8 cellular contexts compared by ENCODE assay signal in genomic region chr15:70763950-70764730, GRCh38. TPM values are rescaled to one million over a fixed set of nuclear protein-coding genes. Genes with fewer than 3 reads are reported as not detected.
A peak's percentile ranks its signal among the peaks of the same experiment; 100 is the strongest.
DNase-seq lines count a peak whose midpoint lies in the region; ATAC-seq and TF ChIP-seq lines count a peak whose summit lies in the region.

No MANE protein-coding gene starts in this region.

- peaks cover 16% of the 10 kb centered on the region for H3K4me1 Mint-ChIP-seq in T-helper 17 cell

- no peaks in the 10 kb centered on the region for H3K9me3 ChIP-seq in T-helper 17 cell (ENCODE audit: control insufficient read depth, low read length, poor library complexity, severe bottlenecking)

- H3K27ac Mint-ChIP-seq in T-helper 17 cell: peak overlapping the region; percentile 65

- DNase-seq in GM12865 (ENCODE audit: low read depth): no peak
- no peak for DNase-seq in T-helper 17 cell
- no peak for DNase-seq in fibroblast of villous mesenchyme (ENCODE audit: low read depth)
- DNase-seq in retinal pigment epithelial cell (ENCODE audit: low read depth): no peak
- DNase-seq in iPS-NIHi7 (ENCODE audit: extremely low spot score): no peak
- no peak for DNase-seq in GOT3 (lab: John Stamatoyannopoulos, UW)
- no peak for DNase-seq in NCI-H446 treated with DMSO at 0.1 percent for 48 hours (lab: John Stamatoyannopoulos, UW)
- DNase-seq in GM19238 (ENCODE audit: insufficient read length, low spot score): no peak

- peaks cover 36% of the 10 kb centered on the region for H3K27me3 Mint-ChIP-seq in T-helper 17 cell

- TF ChIP-seq CTCF in GM12865 (IDR thresholded peaks at IDR 0.05; ENCODE audit: insufficient read depth, low read depth, low read length, missing control alignments) (no peak), fibroblast of villous mesenchyme (IDR thresholded peaks at IDR 0.05; ENCODE audit: insufficient read depth, low read depth, low read length) (no peak), retinal pigment epithelial cell (conservative IDR thresholded peaks at IDR 0.05; ENCODE audit: low read depth, low read length) (no peak)

- H3K4me3 ChIP-seq in GM12865 (ENCODE audit: low read depth, low read length) (peak overlapping the region; percentile 73), fibroblast of villous mesenchyme (ENCODE audit: low read depth, low read length) (peak overlapping the region; percentile 94), retinal pigment epithelial cell (ENCODE audit: low read length) (peak overlapping the region; percentile 92)

- peak overlapping the region; percentile 91 for H3K4me3 Mint-ChIP-seq in T-helper 17 cell

- ATAC-seq in T-helper 17 cell: no peak

- H3K36me3 Mint-ChIP-seq in T-helper 17 cell (ENCODE audit: low read depth): no peaks in the 10 kb centered on the region

RNA-seq across cellular contexts. Expression of gene UACA, which starts 0.8 kb away (rescaled TPM):
- total RNA-seq in T-helper 17 cell (1 to 10 TPM; 1.3 to 1.7 TPM), fibroblast of villous mesenchyme (160 TPM in 2 replicates)

Comparison
In these comparisons a context has a peak if more than half of its experiments do, and no peak if none do; other contexts are left out.
1. RNA of gene UACA, which starts 0.8 kb away (total RNA-seq): 160 TPM in fibroblast of villous mesenchyme; 1.3 to 1.7 TPM in T-helper 17 cell; every median in the first group is over 10 times any median in the second.
2. Peak in every context shown above with its lines, with median percentiles within 50 percentile points of each other: H3K4me3 ChIP-seq.